In the genomic region with DNA sequence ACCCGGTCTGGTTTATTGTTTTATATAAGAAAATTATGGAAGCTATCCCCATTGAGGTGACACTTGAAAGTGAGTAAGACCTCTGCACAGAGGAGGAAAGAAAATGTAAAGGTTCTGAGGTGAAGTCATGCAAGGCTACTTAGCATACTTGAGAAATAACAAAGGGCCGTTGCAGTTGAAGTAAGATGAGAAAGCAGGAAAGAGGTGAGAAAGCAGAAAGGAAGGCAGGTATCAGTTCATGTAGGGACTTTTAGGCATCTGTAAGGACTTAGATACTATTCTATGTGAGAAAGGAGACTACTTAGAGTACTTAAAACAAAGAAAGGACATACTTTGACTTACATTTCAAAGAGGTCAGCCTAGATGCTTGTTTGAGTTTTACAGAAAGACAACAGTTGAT, we compare ENCODE assay signal across 28 cellular contexts.
"Had no signal": no experiment of that assay in that cellular context is flagged by ENCODE, and none has a peak within 500 bp of the region (broad histone marks: within the 10 kb centered on the region; RNA-seq: fewer than 3 reads in every experiment).

No MANE protein-coding gene starts in this region.

- DNase-seq: activated CD4-positive, alpha-beta T cell treated with anti-CD3 and anti-CD28 coated beads for 1 hour; activated CD4-positive, alpha-beta T cell treated with anti-CD3 and anti-CD28 coated beads, Interleukin-2, amount 50 U/mL, for 1 hour; activated CD8-positive, alpha-beta T cell treated with anti-CD3 and anti-CD28 coated beads for 36 hours; activated naive CD4-positive, alpha-beta T cell; activated T-cell treated with anti-CD3 and anti-CD28 coated beads for 4 hours; activated T-cell treated with anti-CD3 and anti-CD28 coated beads, Interleukin-2, amount 50 U/mL, for 72 hours; endodermal cell; foreskin keratinocyte; kidney glomerular epithelial cell; left lung; lower lobe of right lung; mesenchymal stem cell; natural killer cell; stimulated activated CD4-positive, alpha-beta T cell treated with anti-CD3 and anti-CD28 coated beads, Interleukin-4, amount 100 ng/mL, for 4 hours; stimulated activated CD8-positive, alpha-beta memory T cell treated with anti-CD3 and anti-CD28 coated beads, Interleukin-4, amount 100 ng/mL, for 48 hours; stimulated activated naive CD8-positive, alpha-beta T cell treated with anti-CD3 and anti-CD28 coated beads, Interleukin-15, amount 100 ng/mL, for 72 hours; substantia nigra; T-helper 2 cell; upper lobe of left lung had no signal

- H3K4me1 Mint-ChIP-seq: central memory CD8-positive, alpha-beta T cell; natural killer cell; stimulated activated memory B cell treated with anti-CD40 and anti-IgM and Interleukin-4, amounts not matched to agents 10 μg/mL and 1 μg/mL and 100 μg/mL, for 72 hours; stimulated activated naive CD8-positive, alpha-beta T cell treated with anti-CD3 and anti-CD28 coated beads, Interleukin-15, amount 100 ng/mL, for 72 hours had no signal

- ATAC-seq: activated CD8-positive, alpha-beta T cell treated with anti-CD3 and anti-CD28 coated beads for 36 hours; activated naive CD4-positive, alpha-beta T cell treated with anti-CD3 and anti-CD28 coated beads, Interleukin-2, amount 50 U/mL, for 72 hours; activated T-cell treated with anti-CD3 and anti-CD28 coated beads, Interleukin-2, amount 50 U/mL, for 72 hours; foreskin keratinocyte; left lung; lower lobe of right lung; natural killer cell; sciatic nerve; stimulated activated memory B cell treated with anti-CD40 and anti-IgM and Interleukin-4, amounts not matched to agents 10 μg/mL and 1 μg/mL and 100 μg/mL, for 72 hours; stimulated activated naive CD8-positive, alpha-beta T cell treated with anti-CD3 and anti-CD28 coated beads, Interleukin-15, amount 100 ng/mL, for 72 hours had no signal

- H3K4me3 Mint-ChIP-seq: activated CD8-positive, alpha-beta T cell treated with anti-CD3 and anti-CD28 coated beads for 36 hours; activated T-cell treated with anti-CD3 and anti-CD28 coated beads, Interleukin-2, amount 50 U/mL, for 72 hours; central memory CD8-positive, alpha-beta T cell; dendritic cell treated with granulocyte-macrophage colony-stimulating factor and Interleukin-4, amounts not matched to agents 40 ng/mL and 50 ng/mL, for 4 days; endodermal cell; natural killer cell; stimulated activated memory B cell treated with anti-CD40 and anti-IgM and Interleukin-4, amounts not matched to agents 10 μg/mL and 1 μg/mL and 100 μg/mL, for 72 hours; stimulated activated naive CD8-positive, alpha-beta T cell treated with anti-CD3 and anti-CD28 coated beads, Interleukin-15, amount 100 ng/mL, for 72 hours had no signal

- H3K27me3 Mint-ChIP-seq: activated CD8-positive, alpha-beta T cell treated with anti-CD3 and anti-CD28 coated beads for 36 hours; central memory CD8-positive, alpha-beta T cell; dendritic cell treated with granulocyte-macrophage colony-stimulating factor and Interleukin-4, amounts not matched to agents 40 ng/mL and 50 ng/mL, for 4 days; stimulated activated memory B cell treated with anti-CD40 and anti-IgM and Interleukin-4, amounts not matched to agents 10 μg/mL and 1 μg/mL and 100 μg/mL, for 72 hours; stimulated activated naive CD8-positive, alpha-beta T cell treated with anti-CD3 and anti-CD28 coated beads, Interleukin-15, amount 100 ng/mL, for 72 hours had no signal

- H3K4me3 ChIP-seq: breast epithelium, esophagus muscularis mucosa, left lung, lower lobe of right lung, skin epidermis, upper lobe of left lung, vagina had no signal

- H3K9me3 Mint-ChIP-seq: activated CD8-positive, alpha-beta T cell treated with anti-CD3 and anti-CD28 coated beads for 36 hours; activated naive CD4-positive, alpha-beta T cell treated with anti-CD3 and anti-CD28 coated beads, Interleukin-2, amount 50 U/mL, for 72 hours; activated T-cell treated with anti-CD3 and anti-CD28 coated beads, Interleukin-2, amount 50 U/mL, for 72 hours; central memory CD8-positive, alpha-beta T cell; dendritic cell treated with granulocyte-macrophage colony-stimulating factor and Interleukin-4, amounts not matched to agents 40 ng/mL and 50 ng/mL, for 4 days; endodermal cell; natural killer cell; stimulated activated memory B cell treated with anti-CD40 and anti-IgM and Interleukin-4, amounts not matched to agents 10 μg/mL and 1 μg/mL and 100 μg/mL, for 72 hours had no signal

- H3K27ac Mint-ChIP-seq: activated CD8-positive, alpha-beta T cell treated with anti-CD3 and anti-CD28 coated beads for 36 hours; activated naive CD4-positive, alpha-beta T cell treated with anti-CD3 and anti-CD28 coated beads, Interleukin-2, amount 50 U/mL, for 72 hours; activated T-cell treated with anti-CD3 and anti-CD28 coated beads, Interleukin-2, amount 50 U/mL, for 72 hours; dendritic cell treated with granulocyte-macrophage colony-stimulating factor and Interleukin-4, amounts not matched to agents 40 ng/mL and 50 ng/mL, for 4 days; endodermal cell; natural killer cell; stimulated activated memory B cell treated with anti-CD40 and anti-IgM and Interleukin-4, amounts not matched to agents 10 μg/mL and 1 μg/mL and 100 μg/mL, for 72 hours had no signal

- H3K36me3 Mint-ChIP-seq: activated naive CD4-positive, alpha-beta T cell treated with anti-CD3 and anti-CD28 coated beads, Interleukin-2, amount 50 U/mL, for 72 hours; natural killer cell; stimulated activated memory B cell treated with anti-CD40 and anti-IgM and Interleukin-4, amounts not matched to agents 10 μg/mL and 1 μg/mL and 100 μg/mL, for 72 hours had no signal
